In genomic region chr19:1104452-1105216, GRCh38 we compare ENCODE assay signal across 1 cellular context.
TF ChIP-seq lines count a peak whose summit lies in the region.

No MANE protein-coding gene starts in this region.

TF ChIP-seq in K562, 482 proteins besides CTCF, POLR2A, EP300 and RAD21 (continued from another document and continues in another):
- TF ChIP-seq ZNF655 (CRISPR knock-in tag; IDR thresholded peaks at IDR 0.05) (no peak), RERE (CRISPR knock-in tag; IDR thresholded peaks at IDR 0.05; ENCODE audit: borderline replicate concordance) (no peak), PTBP1 (IDR thresholded peaks at IDR 0.05; ENCODE audit: low read depth, low read length) (no peak), HDAC1 (IDR thresholded peaks at IDR 0.05) (no peak), IRF1 (CRISPR knock-in tag; IDR thresholded peaks at IDR 0.05; ENCODE audit: borderline replicate concordance) (no peak), TRIM24 (IDR thresholded peaks at IDR 0.05) (no peak), ZNF551 (CRISPR knock-in tag; IDR thresholded peaks at IDR 0.05) (no peak), MEF2D (tag; conservative IDR thresholded peaks at IDR 0.05; ENCODE audit: low read depth) (no peak), THRA (IDR thresholded peaks at IDR 0.05) (no peak), FOXJ2 (tag; IDR thresholded peaks at IDR 0.05) (no peak), ZNF197 (CRISPR knock-in tag; IDR thresholded peaks at IDR 0.05; ENCODE audit: low read depth) (no peak), CBX3 (IDR thresholded peaks at IDR 0.05; ENCODE audit: borderline replicate concordance in 1 of 2, low read length in 2 of 2) (no peak), MTA3 (IDR thresholded peaks at IDR 0.05; ENCODE audit: borderline replicate concordance) (no peak), NONO (IDR thresholded peaks at IDR 0.05; ENCODE audit: low read depth in 2 of 2, low read length in 1 of 2) (0 out of 4 replicates have a peak, but pooled peaks of 1 of the 2 experiments have one; percentile 48), ATF6 (CRISPR knock-in tag; IDR thresholded peaks at IDR 0.05) (no peak), XRCC5 (IDR thresholded peaks at IDR 0.05; ENCODE audit: low read depth, low read length) (no peak), ZNF274 (IDR thresholded peaks at IDR 0.05; ENCODE audit: borderline replicate concordance, low read depth, low read length) (no peak), TBP (optimal IDR thresholded peaks at IDR 0.05; ENCODE audit: low read depth, low read length) (peak; percentile 14), TAL1 (IDR thresholded peaks at IDR 0.05) (no peak), E2F6 (IDR thresholded peaks at IDR 0.05; ENCODE audit: borderline replicate concordance in 1 of 2, extremely low read depth in 1 of 2, insufficient read depth in 1 of 2, insufficient read length in 1 of 2, low read depth in 1 of 2, low read length in 1 of 2, poor library complexity in 1 of 2, severe bottlenecking in 1 of 2) (peak; percentile 32 to 43), HCFC1 (IDR thresholded peaks at IDR 0.05; ENCODE audit: low read depth, low read length) (peak; percentile 31; the same call in 1 of the 2 replicates), CHD7 (IDR thresholded peaks at IDR 0.05; ENCODE audit: low read depth, low read length) (no peak), PHB2 (IDR thresholded peaks at IDR 0.05; ENCODE audit: low read depth) (no peak), SMARCE1 (IDR thresholded peaks at IDR 0.05) (no peak), NBN (IDR thresholded peaks at IDR 0.05; ENCODE audit: low read depth) (no peak), RB1 (IDR thresholded peaks at IDR 0.05; ENCODE audit: low read depth) (peak; percentile 60), BHLHE40 (IDR thresholded peaks at IDR 0.05; ENCODE audit: low read length) (peak; percentile 63), MEIS2 (IDR thresholded peaks at IDR 0.05; ENCODE audit: partially characterized antibody) (no peak)
